In the genomic region with DNA sequence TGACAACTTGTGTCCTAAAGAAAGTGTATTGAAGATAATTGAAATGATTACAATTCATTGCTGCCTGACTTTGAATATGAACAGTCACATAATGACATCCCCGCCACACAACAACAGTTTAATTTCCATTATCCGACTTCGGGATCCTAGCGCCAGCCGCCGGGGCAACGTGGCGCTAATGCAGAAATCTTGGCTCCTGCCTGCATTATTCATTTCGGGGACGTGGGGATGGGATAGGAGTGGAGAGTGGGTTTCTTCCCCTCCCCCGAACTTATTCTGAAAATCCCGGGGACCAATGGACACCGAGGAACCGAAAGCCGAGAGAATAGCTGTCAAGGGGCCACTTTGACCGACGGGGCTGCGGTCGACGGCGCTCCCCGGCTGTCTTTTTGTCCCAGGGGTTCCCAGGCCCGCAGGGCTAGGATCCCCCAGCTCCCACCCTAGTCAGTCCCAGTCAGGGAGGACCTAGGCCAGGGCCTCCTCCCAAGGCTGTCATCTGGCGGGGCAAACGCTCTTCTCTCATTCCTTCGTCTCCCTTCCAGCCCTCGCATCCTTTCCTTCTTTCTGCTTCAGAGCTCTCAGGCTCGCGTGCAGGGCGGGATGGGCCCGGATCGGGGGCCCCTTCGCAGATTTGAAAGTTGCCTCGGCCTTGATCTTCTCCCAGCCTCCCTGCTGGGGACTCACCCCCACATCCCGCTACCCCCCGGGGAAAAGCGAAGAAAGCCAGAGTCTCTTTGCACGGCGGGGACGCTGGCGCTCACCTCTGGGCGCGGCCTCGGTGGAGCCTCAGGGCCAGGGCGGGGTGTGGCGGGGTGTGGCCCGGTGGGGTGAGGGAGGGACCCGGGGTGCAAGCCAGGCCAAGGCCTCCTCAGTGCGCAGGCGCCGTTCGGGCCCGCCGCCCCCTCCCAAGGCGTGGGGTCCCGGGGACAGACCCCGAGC, we compare ENCODE assay signal across 1 cellular context.
A peak's percentile ranks its signal among the peaks of the same experiment; 100 is the strongest.
TF ChIP-seq lines count a peak whose summit lies in the region.

No MANE protein-coding gene starts in this region.

TF ChIP-seq in K562, 482 proteins besides CTCF, POLR2A, EP300 and RAD21 (continued from another document):
- TF ChIP-seq, protein P1, sequence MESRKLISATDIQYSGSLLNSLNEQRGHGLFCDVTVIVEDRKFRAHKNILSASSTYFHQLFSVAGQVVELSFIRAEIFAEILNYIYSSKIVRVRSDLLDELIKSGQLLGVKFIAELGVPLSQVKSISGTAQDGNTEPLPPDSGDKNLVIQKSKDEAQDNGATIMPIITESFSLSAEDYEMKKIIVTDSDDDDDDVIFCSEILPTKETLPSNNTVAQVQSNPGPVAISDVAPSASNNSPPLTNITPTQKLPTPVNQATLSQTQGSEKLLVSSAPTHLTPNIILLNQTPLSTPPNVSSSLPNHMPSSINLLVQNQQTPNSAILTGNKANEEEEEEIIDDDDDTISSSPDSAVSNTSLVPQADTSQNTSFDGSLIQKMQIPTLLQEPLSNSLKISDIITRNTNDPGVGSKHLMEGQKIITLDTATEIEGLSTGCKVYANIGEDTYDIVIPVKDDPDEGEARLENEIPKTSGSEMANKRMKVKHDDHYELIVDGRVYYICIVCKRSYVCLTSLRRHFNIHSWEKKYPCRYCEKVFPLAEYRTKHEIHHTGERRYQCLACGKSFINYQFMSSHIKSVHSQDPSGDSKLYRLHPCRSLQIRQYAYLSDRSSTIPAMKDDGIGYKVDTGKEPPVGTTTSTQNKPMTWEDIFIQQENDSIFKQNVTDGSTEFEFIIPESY (CRISPR knock-in tag; IDR thresholded peaks at IDR 0.05) = peak; percentile 57; the same call in 1 of the 2 replicates
